In genomic region chr1:121365732-121366131, GRCh38 we compare ENCODE assay signal across 8 cellular contexts.
DNase-seq lines count a peak whose midpoint lies in the region; ATAC-seq and TF ChIP-seq lines count a peak whose summit lies in the region.
"Not testable (repeated sequence)": the region's sequence is repeated elsewhere in the genome, so short reads cannot be mapped to it uniquely, and the experiment has no call there.

No MANE protein-coding gene starts in this region.

- not testable (repeated sequence) for H3K9ac ChIP-seq in endodermal cell (ENCODE audit: extremely low read depth, low read length, poor library complexity, severe bottlenecking)

- H3K4me3 Mint-ChIP-seq in CD4-positive, alpha-beta T cell; T-helper 17 cell; activated CD4-positive, alpha-beta memory T cell treated with anti-CD3 and anti-CD28 coated beads for 36 hours; endodermal cell: not testable (repeated sequence)

- not testable (repeated sequence) for H3K27ac ChIP-seq in CD4-positive, alpha-beta T cell (ENCODE audit: low read depth, low read length); endodermal cell (ENCODE audit: low read depth, low read length)

- H3K9me3 ChIP-seq in CD4-positive, alpha-beta T cell (ENCODE audit: control insufficient read depth, low read length); T-helper 17 cell (ENCODE audit: control insufficient read depth, low read length, poor library complexity, severe bottlenecking); endodermal cell (ENCODE audit: control insufficient read depth, low read length): not testable (repeated sequence)

- not testable (repeated sequence) for H3K4me3 ChIP-seq in endodermal cell (ENCODE audit: low read length)

- peak in 8 of 10 experiments; percentile 1 to 68 (median 11) for DNase-seq in CD4-positive, alpha-beta T cell
- DNase-seq in T-helper 17 cell (peak in 1 of 3 donors; percentile 11), activated gamma-delta T cell treated with Interleukin-2 at 50 U/mL for 16 hours (peak; percentile 36), endodermal cell (peak; percentile 30), posterior vena cava (ENCODE audit: low spot score) (peak; percentile 75)
- DNase-seq in activated CD4-positive, alpha-beta memory T cell treated with anti-CD3 and anti-CD28 coated beads for 36 hours = peak; percentile 69
- peak; percentile 39 to 45 for DNase-seq in stimulated activated CD8-positive, alpha-beta memory T cell treated with anti-CD3 and anti-CD28 coated beads, Interleukin-7, amount 100 ng/mL, for 48 hours (ENCODE audit: extremely low read depth in 1 of 2, low read depth in 1 of 2)

- WGBS in endodermal cell (ENCODE audit: insufficient coverage in 1 of 2, insufficient read length in 1 of 2), 2 experiments = 100% methylated on average over 3 of the region's 5 CpGs; no CpG with 5 or more reads in 1 of the 2 experiments

- not testable (repeated sequence) for H3K9me3 Mint-ChIP-seq in CD4-positive, alpha-beta T cell; activated CD4-positive, alpha-beta memory T cell treated with anti-CD3 and anti-CD28 coated beads for 36 hours; endodermal cell

- not testable (repeated sequence) for H3K4me1 Mint-ChIP-seq in CD4-positive, alpha-beta T cell (ENCODE audit: low read depth); T-helper 17 cell; activated CD4-positive, alpha-beta memory T cell treated with anti-CD3 and anti-CD28 coated beads for 36 hours (ENCODE audit: low read depth); endodermal cell

- not testable (repeated sequence) for TF ChIP-seq CTCF in CD4-positive, alpha-beta T cell (IDR thresholded peaks at IDR 0.05); endodermal cell (conservative IDR thresholded peaks at IDR 0.05)

- H3K36me3 ChIP-seq in endodermal cell (ENCODE audit: control insufficient read depth, insufficient read depth, low read length) = not testable (repeated sequence)

- intact Hi-C loops in CD4-positive, alpha-beta T cell (cut with DNase I, micrococcal nuclease); activated CD4-positive, alpha-beta memory T cell treated with anti-CD3 and anti-CD28 coated beads for 36 hours (cut with micrococcal nuclease); posterior vena cava (cut with DNase I): not testable (repeated sequence)

- H3K27me3 Mint-ChIP-seq in CD4-positive, alpha-beta T cell; T-helper 17 cell; activated CD4-positive, alpha-beta memory T cell treated with anti-CD3 and anti-CD28 coated beads for 36 hours; endodermal cell (ENCODE audit: insufficient read depth): not testable (repeated sequence)

- CTCF ChIA-PET in CD4-positive, alpha-beta T cell (lab: Charles Lee); activated CD4-positive, alpha-beta memory T cell treated with anti-CD3 and anti-CD28 coated beads for 36 hours (lab: Charles Lee): not testable (repeated sequence)

- POLR2A ChIA-PET in CD4-positive, alpha-beta T cell (lab: Charles Lee); activated CD4-positive, alpha-beta memory T cell treated with anti-CD3 and anti-CD28 coated beads for 36 hours (lab: Charles Lee): not testable (repeated sequence)

- not testable (repeated sequence) for H3K4me1 ChIP-seq in endodermal cell (ENCODE audit: control insufficient read depth, insufficient read depth, low read length)

- H3K27ac Mint-ChIP-seq in CD4-positive, alpha-beta T cell; T-helper 17 cell; activated CD4-positive, alpha-beta memory T cell treated with anti-CD3 and anti-CD28 coated beads for 36 hours; endodermal cell: not testable (repeated sequence)

- H3K36me3 Mint-ChIP-seq in CD4-positive, alpha-beta T cell (ENCODE audit: low read depth); T-helper 17 cell (ENCODE audit: low read depth); activated CD4-positive, alpha-beta memory T cell treated with anti-CD3 and anti-CD28 coated beads for 36 hours; endodermal cell (ENCODE audit: low read depth): not testable (repeated sequence)

- H3K27me3 ChIP-seq in CD4-positive, alpha-beta T cell (ENCODE audit: control insufficient read depth, insufficient read depth, low read length); endodermal cell (ENCODE audit: control insufficient read depth, insufficient read depth, low read length, poor library complexity, severe bottlenecking): not testable (repeated sequence)

- peak; percentile 98 for ATAC-seq in CD4-positive, alpha-beta T cell (ENCODE audit: poor library complexity)
- ATAC-seq in HG02759 (IDR thresholded peaks at IDR 0.05; ENCODE audit: unreplicated experiment) = peak; percentile 63
- peak; percentile 45 for ATAC-seq in T-helper 17 cell

Comparison
In these comparisons a context has a peak if more than half of its experiments do, and no peak if none do; other contexts are left out.
1. ATAC-seq: peak in every context shown above with its lines; median percentile 98 in CD4-positive, alpha-beta T cell; 63 in HG02759; 45 in T-helper 17 cell.